ENCODE assay signal across 25 cellular contexts in genomic region chrX:47752685-47753084, GRCh38.
"Had no signal": no experiment of that assay in that cellular context is flagged by ENCODE, and none has a peak within 500 bp of the region (broad histone marks: within the 10 kb centered on the region; RNA-seq: fewer than 3 reads in every experiment).

No MANE protein-coding gene starts in this region.

- H3K27ac ChIP-seq: neutrophil, pancreas, psoas muscle, right lobe of liver, sigmoid colon, stomach, tibial artery, transverse colon, upper lobe of left lung, vagina had no signal

- DNase-seq: naive thymus-derived CD8-positive, alpha-beta T cell; nephron progenitor cell; nucleus accumbens; pancreas; posterior cingulate gyrus; psoas muscle; right cardiac atrium; right lobe of liver; sigmoid colon; small intestine; stimulated activated CD4-positive, alpha-beta T cell treated with anti-CD3 and anti-CD28 coated beads, Interleukin-15, amount 100 ng/mL, for 24 hours; stimulated activated CD4-positive, alpha-beta T cell treated with anti-CD3 and anti-CD28 coated beads, Interleukin-2, amount 100 ng/mL, for 24 hours; stimulated activated CD4-positive, alpha-beta T cell treated with anti-CD3 and anti-CD28 coated beads, Interleukin-2, amount 100 ng/mL, for 48 hours; stimulated activated CD4-positive, alpha-beta T cell treated with anti-CD3 and anti-CD28 coated beads, Interleukin-4, amount 100 ng/mL, for 24 hours; stimulated activated naive B cell treated with anti-CD40 and anti-IgM and Interleukin-4, amounts not matched to agents 10 μg/mL and 1 μg/mL and 100 μg/mL, for 72 hours; stimulated activated naive CD4-positive, alpha-beta T cell treated with Interleukin-2 at 50 U/mL for 16 hours; stomach; tibial artery; transverse colon; upper lobe of left lung had no signal

- FAIRE-seq: pancreas, small intestine, urothelium cell line had no signal

- H3K4me1 ChIP-seq: pancreas, psoas muscle, right lobe of liver, sigmoid colon, stomach, tibial artery, transverse colon, upper lobe of left lung, vagina had no signal

- H3K9me3 ChIP-seq: neutrophil, pancreas, psoas muscle, right lobe of liver, sigmoid colon, stomach, tibial artery, transverse colon, upper lobe of left lung, vagina had no signal

- H3K4me3 ChIP-seq: pancreas, psoas muscle, right lobe of liver, sigmoid colon, stomach, tibial artery, transverse colon, upper lobe of left lung, vagina had no signal

- ATAC-seq: naive thymus-derived CD8-positive, alpha-beta T cell; natural killer cell treated with Interleukin-12 subunit alpha and Interleukin-12 subunit beta and Interleukin-15 and Interleukin-18, amount 100 ng/mL, for 72 hours; pancreas; psoas muscle; right cardiac atrium; right lobe of liver; stimulated activated effector memory CD8-positive, alpha-beta T cell treated with anti-CD3 and anti-CD28 coated beads, Interleukin-12 subunit alpha, Interleukin-12 subunit beta, amount 100 ng/mL, for 72 hours; stimulated activated naive B cell treated with anti-CD40 and anti-IgM and Interleukin-4, amounts not matched to agents 10 μg/mL and 1 μg/mL and 100 μg/mL, for 72 hours had no signal

- H3K27me3 ChIP-seq: neutrophil, pancreas, sigmoid colon, tibial artery, transverse colon, upper lobe of left lung, vagina had no signal

- H3K36me3 ChIP-seq: neutrophil, pancreas, right lobe of liver, sigmoid colon, stomach, tibial artery, transverse colon, upper lobe of left lung, vagina had no signal
